Comparison of ENCODE assay signal across 14 cellular contexts in the genomic region with DNA sequence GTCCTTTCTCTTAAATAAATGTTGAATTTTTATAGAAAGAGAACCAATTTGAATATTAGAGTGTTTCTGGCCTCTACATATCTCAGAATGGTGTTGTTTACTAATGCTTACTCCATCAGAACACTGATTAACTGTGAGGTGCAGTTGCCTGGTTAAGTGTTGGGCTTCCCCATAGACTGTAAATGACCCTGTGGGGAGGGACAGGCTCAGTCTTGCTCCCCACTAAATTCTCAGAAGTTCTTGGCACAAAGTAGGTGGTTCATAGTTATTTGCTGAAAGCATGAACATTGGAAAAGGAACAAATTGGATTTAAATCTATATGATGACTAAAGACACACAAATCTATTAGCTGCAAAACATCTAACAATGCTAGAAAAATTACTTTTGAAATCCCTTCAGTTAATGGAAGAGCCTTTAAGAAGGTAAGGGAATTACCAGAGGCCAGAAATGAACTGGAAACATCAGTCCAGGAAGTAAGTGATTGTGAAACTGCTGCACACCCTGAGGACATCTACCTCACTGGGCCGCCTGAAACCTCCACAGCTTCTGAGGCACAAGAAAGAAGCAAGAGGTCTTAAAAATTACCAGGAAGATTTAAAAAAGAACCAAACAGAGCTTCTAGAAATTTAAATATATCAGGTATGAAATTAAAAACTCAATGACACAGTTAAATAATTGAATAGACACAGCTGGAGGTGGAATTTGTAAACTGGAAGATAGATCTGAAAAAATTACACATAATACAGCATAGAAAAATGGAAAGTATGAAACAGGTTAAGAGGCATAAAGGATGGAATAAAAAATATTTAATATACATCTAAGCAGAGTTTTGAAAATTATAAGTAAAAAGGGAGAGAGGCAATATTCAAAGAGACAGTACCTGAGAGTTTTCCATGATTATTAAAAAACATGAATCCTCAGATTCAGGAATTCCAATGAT.
"Had no signal": no experiment of that assay in that cellular context is flagged by ENCODE, and none has a peak within 500 bp of the region (broad histone marks: within the 10 kb centered on the region; RNA-seq: fewer than 3 reads in every experiment).

No MANE protein-coding gene starts in this region.

- H3K27me3 ChIP-seq: ascending aorta, tibial artery, vagina had no signal

- H3K4me3 ChIP-seq: ascending aorta, tibial artery, vagina had no signal

- DNase-seq: activated CD4-positive, alpha-beta T cell treated with anti-CD3 and anti-CD28 coated beads, Interleukin-2, amount 50 U/mL, for 1 hour; activated CD8-positive, alpha-beta memory T cell treated with anti-CD3 and anti-CD28 coated beads for 24 hours; activated naive CD4-positive, alpha-beta T cell treated with Interleukin-2 at 50 U/mL for 16 hours; foreskin melanocyte; mesendoderm; nucleus accumbens; right cardiac atrium; small intestine; stimulated activated CD4-positive, alpha-beta T cell treated with anti-CD3 and anti-CD28 coated beads, Interleukin-4, amount 100 ng/mL, for 24 hours; stimulated activated naive CD4-positive, alpha-beta T cell had no signal

- H3K4me1 ChIP-seq: ascending aorta, tibial artery, vagina had no signal

- H3K9me3 ChIP-seq: vagina had no signal

- H3K27ac ChIP-seq: ascending aorta, tibial artery, vagina had no signal

- FAIRE-seq: endometrium, small intestine had no signal

- H3K36me3 ChIP-seq: ascending aorta, tibial artery, vagina had no signal
